In genomic region chr21:38950388-38951094, GRCh38 we compare ENCODE assay signal across 10 cellular contexts.
DNase-seq lines count a peak whose midpoint lies in the region; ATAC-seq and TF ChIP-seq lines count a peak whose summit lies in the region.
"Had no signal": no experiment of that assay in that cellular context is flagged by ENCODE, and none has a peak within 500 bp of the region (broad histone marks: within the 10 kb centered on the region; RNA-seq: fewer than 3 reads in every experiment).

No MANE protein-coding gene starts in this region.

- peak overlapping the region in 3 of 4 donors; percentile 14 to 81 (median 73) for H3K27ac ChIP-seq in Peyer's patch

- H3K4me1 ChIP-seq in Peyer's patch, result peaks cover 0 to 17% (median 0%) of the 10 kb centered on the region in 4 donors

- no peaks in the 10 kb centered on the region for H3K9me3 ChIP-seq in Peyer's patch

- H3K27ac Mint-ChIP-seq in activated T-helper 2 cell treated with anti-CD3 and anti-CD28 coated beads, Interferon-gamma antibody, Interleukin-2, Interleukin-4, amounts not matched to agents 10 μg/mL and 5 μg/mL and 100 μg/mL, durations not matched to agents 14 hours and 24 hours and 36 hours, result no peak overlapping the region
- H3K27ac Mint-ChIP-seq in immature natural killer cell, result no peak overlapping the region
- H3K27ac Mint-ChIP-seq: activated T-helper 1 cell treated with anti-CD3 and anti-CD28 coated beads, Interleukin-12 subunit alpha, Interleukin-12 subunit beta, Interleukin-2, Interleukin-4 antibody, amounts not matched to agents 30 ng/mL and 10 ng/mL and 1 ng/mL, durations not matched to agents 14 hours and 24 hours and 36 hours had no signal

- ATAC-seq in GM21529 (IDR thresholded peaks at IDR 0.05; ENCODE audit: unreplicated experiment) (no peak), HG03354 (IDR thresholded peaks at IDR 0.05; ENCODE audit: poor library complexity, severe bottlenecking, unreplicated experiment) (no peak)

- no peak overlapping the region for H3K4me3 Mint-ChIP-seq in activated T-helper 2 cell treated with anti-CD3 and anti-CD28 coated beads, Interferon-gamma antibody, Interleukin-2, Interleukin-4, amounts not matched to agents 10 μg/mL and 5 μg/mL and 100 μg/mL, durations not matched to agents 14 hours and 24 hours and 36 hours (ENCODE audit: low read depth)
- H3K4me3 Mint-ChIP-seq in immature natural killer cell, result no peak overlapping the region
- H3K4me3 Mint-ChIP-seq: activated T-helper 1 cell treated with anti-CD3 and anti-CD28 coated beads, Interleukin-12 subunit alpha, Interleukin-12 subunit beta, Interleukin-2, Interleukin-4 antibody, amounts not matched to agents 30 ng/mL and 10 ng/mL and 1 ng/mL, durations not matched to agents 14 hours and 24 hours and 36 hours had no signal

- H3K27me3 Mint-ChIP-seq in activated T-helper 2 cell treated with anti-CD3 and anti-CD28 coated beads, Interferon-gamma antibody, Interleukin-2, Interleukin-4, amounts not matched to agents 10 μg/mL and 5 μg/mL and 100 μg/mL, durations not matched to agents 14 hours and 24 hours and 36 hours (ENCODE audit: low read depth), result no peaks in the 10 kb centered on the region
- peaks cover 0 to 6% (median 0%) of the 10 kb centered on the region in 3 donors for H3K27me3 Mint-ChIP-seq in immature natural killer cell (ENCODE audit: low read depth in 3 of 3)

- H3K9me3 Mint-ChIP-seq in activated T-helper 2 cell treated with anti-CD3 and anti-CD28 coated beads, Interferon-gamma antibody, Interleukin-2, Interleukin-4, amounts not matched to agents 10 μg/mL and 5 μg/mL and 100 μg/mL, durations not matched to agents 14 hours and 24 hours and 36 hours, result peaks cover 24% of the 10 kb centered on the region
- H3K9me3 Mint-ChIP-seq in immature natural killer cell, result no peaks in the 10 kb centered on the region

- no peak for TF ChIP-seq CTCF in Peyer's patch (IDR thresholded peaks at IDR 0.05)

- H3K36me3 ChIP-seq in Peyer's patch, result no peaks in the 10 kb centered on the region

- H3K4me3 ChIP-seq in Peyer's patch, result no peak overlapping the region

- H3K4me1 Mint-ChIP-seq in activated T-helper 2 cell treated with anti-CD3 and anti-CD28 coated beads, Interferon-gamma antibody, Interleukin-2, Interleukin-4, amounts not matched to agents 10 μg/mL and 5 μg/mL and 100 μg/mL, durations not matched to agents 14 hours and 24 hours and 36 hours (ENCODE audit: low read depth), result peaks cover 15% of the 10 kb centered on the region
- H3K4me1 Mint-ChIP-seq in immature natural killer cell, result no peaks in the 10 kb centered on the region

- TF ChIP-seq POLR2A in Peyer's patch (IDR thresholded peaks at IDR 0.05), result no peak

- H3K27me3 ChIP-seq in Peyer's patch, result no peaks in the 10 kb centered on the region

- peaks cover 9% of the 10 kb centered on the region for H3K36me3 Mint-ChIP-seq in activated T-helper 2 cell treated with anti-CD3 and anti-CD28 coated beads, Interferon-gamma antibody, Interleukin-2, Interleukin-4, amounts not matched to agents 10 μg/mL and 5 μg/mL and 100 μg/mL, durations not matched to agents 14 hours and 24 hours and 36 hours (ENCODE audit: low read depth)
- no peaks in the 10 kb centered on the region for H3K36me3 Mint-ChIP-seq in immature natural killer cell

- intact Hi-C loops in activated T-helper 2 cell treated with anti-CD3 and anti-CD28 coated beads, Interferon-gamma antibody, Interleukin-2, Interleukin-4, amounts not matched to agents 10 μg/mL and 5 μg/mL and 100 μg/mL, durations not matched to agents 14 hours and 24 hours and 36 hours (cut with micrococcal nuclease), result no loop called here

- DNase-seq in SIG-M5 treated with dmso at 0.1 percent for 504 hours (lab: John Stamatoyannopoulos, UW; ENCODE audit: unreplicated experiment) (peak; percentile 29), SIG-M5 (lab: John Stamatoyannopoulos, UW) (no peak), Peyer's patch (peak in 2 of 3 donors; percentile 46 to 84), glomerular visceral epithelial cell (ENCODE audit: extremely low spot score) (peak; percentile 38), immature natural killer cell (no peak)
- no peak for DNase-seq in activated T-helper 2 cell treated with anti-CD3 and anti-CD28 coated beads, Interferon-gamma antibody, Interleukin-2, Interleukin-4, amounts not matched to agents 10 μg/mL and 5 μg/mL and 100 μg/mL, durations not matched to agents 14 hours and 24 hours and 36 hours (ENCODE audit: low spot score)
- DNase-seq: NCI-H1048 had no signal

Comparison
In these comparisons a context has a peak if more than half of its experiments do, and no peak if none do; other contexts are left out.
1. DNase-seq: peak in SIG-M5 treated with dmso at 0.1 percent for 504 hours (single experiment), Peyer's patch (2 of 3) and glomerular visceral epithelial cell (single experiment); none in SIG-M5 (single experiment), activated T-helper 2 cell treated with anti-CD3 and anti-CD28 coated beads, Interferon-gamma antibody, Interleukin-2, Interleukin-4, amounts not matched to agents 10 μg/mL and 5 μg/mL and 100 μg/mL, durations not matched to agents 14 hours and 24 hours and 36 hours (single experiment) and immature natural killer cell (0 of 3).